In genomic region chr9:14277761-14278160, GRCh38 we compare ENCODE assay signal across 1 cellular context.
TF ChIP-seq lines count a peak whose summit lies in the region.

No MANE protein-coding gene starts in this region.

TF ChIP-seq in A549, 52 proteins besides CTCF, POLR2A, EP300 and RAD21:
- TF ChIP-seq ATOH8 (CRISPR knock-in tag; IDR thresholded peaks at IDR 0.05; ENCODE audit: low read depth) = no peak
